ENCODE assay signal across 26 cellular contexts in the genomic region with DNA sequence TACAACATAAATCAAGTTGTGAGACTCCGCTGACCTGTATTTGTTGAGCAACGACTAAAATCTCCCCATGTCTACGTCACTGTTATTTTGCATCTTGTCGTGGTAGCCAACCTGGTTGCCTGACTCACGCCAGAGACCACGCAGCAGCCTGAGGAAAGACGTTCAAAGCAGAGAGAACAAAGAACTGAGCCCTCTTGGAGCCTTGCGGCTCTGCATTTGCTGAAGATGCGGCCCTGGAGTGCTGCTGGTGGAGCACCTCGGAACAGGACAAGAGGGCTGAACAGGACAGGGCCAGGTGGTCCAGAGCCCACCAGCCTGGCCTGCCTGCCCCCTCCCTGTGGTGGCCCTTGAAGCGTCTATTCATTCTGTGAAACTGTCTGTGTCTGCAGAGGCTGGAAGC. TPM values are rescaled to one million over a fixed set of nuclear protein-coding genes. Genes with fewer than 3 reads are reported as not detected.
DNase-seq lines count a peak whose midpoint lies in the region; ATAC-seq, FAIRE-seq and TF ChIP-seq lines count a peak whose summit lies in the region.
"Had no signal": no experiment of that assay in that cellular context is flagged by ENCODE, and none has a peak within 500 bp of the region (broad histone marks: within the 10 kb centered on the region; RNA-seq: fewer than 3 reads in every experiment).

No MANE protein-coding gene starts in this region.

- no peaks in the 10 kb centered on the region for H3K9me1 ChIP-seq in K562 (ENCODE audit: control insufficient read depth, insufficient read depth, low read length)

- no TSS peak for BruUV-seq in K562 (replicated peaks; lab: Mats Ljungman, UMichigan)

- FAIRE-seq in K562 (lab: Jason Lieb, UNC): no peak
- FAIRE-seq: A204.1, G401.6, GM12891, GM19239 had no signal

- H3K4me1 Mint-ChIP-seq in neural crest cell: peaks cover 9% of the 10 kb centered on the region
- H3K4me1 Mint-ChIP-seq: IgD-negative memory B cell had no signal

- H2AFZ ChIP-seq in K562 (ENCODE audit: low read depth, low read length): no peak overlapping the region

- POLR2A ChIA-PET in K562 (lab: Yijun Ruan, JAX): no interaction called here

- TF ChIP-seq EP300 in K562 (IDR thresholded peaks at IDR 0.05; ENCODE audit: low read length): no peak

- no peaks in the 10 kb centered on the region for H3K79me2 ChIP-seq in K562 (ENCODE audit: control insufficient read depth, insufficient read depth, low read length)

- H3K27me3 Mint-ChIP-seq in neural crest cell (ENCODE audit: low read depth): peaks cover 2% of the 10 kb centered on the region

- ATAC-seq in K562: peak; percentile 51

- H3K9me3 ChIP-seq in BLaER1 treated with 17β-estradiol and CSF1 and Interleukin-3, amounts not matched to agents 10 nM and 100 nM (replicated peaks in 1 of 11): peaks cover 0 to 13% (median 6%) of the 10 kb centered on the region in 11 experiments; a peak in 9 of 22 replicates
- H3K9me3 ChIP-seq in K562 (replicated peaks; ENCODE audit: control insufficient read depth, insufficient read depth, low read depth, low read length) (no peaks in the 10 kb centered on the region), HAP-1 (no peaks in the 10 kb centered on the region)
- H3K9me3 ChIP-seq: BE2C had no signal

- intact Hi-C loops in K562 (cut with micrococcal nuclease): no loop called here

- H3K4me3 ChIP-seq in BLaER1 treated with 17β-estradiol and CSF1 and Interleukin-3, amounts not matched to agents 10 nM and 100 nM: no peak overlapping the region
- H3K4me3 ChIP-seq in K562 (no peak overlapping the region), HAP-1 (no peak overlapping the region)

- 15% methylated on average over 9 of the region's 11 CpGs for WGBS in K562 (ENCODE audit: insufficient coverage, low coverage, missing lambda C conversion rate)

- no peaks in the 10 kb centered on the region for H3K36me3 ChIP-seq in BLaER1 treated with 17β-estradiol and CSF1 and Interleukin-3, amounts not matched to agents 10 nM and 100 nM
- no peaks in the 10 kb centered on the region for H3K36me3 ChIP-seq in K562 (ENCODE audit: control insufficient read depth, insufficient read depth, low read length)
- no peaks in the 10 kb centered on the region for H3K36me3 ChIP-seq in HAP-1 (replicated peaks)
- H3K36me3 ChIP-seq: BE2C had no signal

- peak overlapping the region in 2 of 11 experiments; percentile 6 to 23; a peak in 2 of 22 replicates for H3K9ac ChIP-seq in BLaER1 treated with 17β-estradiol and CSF1 and Interleukin-3, amounts not matched to agents 10 nM and 100 nM
- no peak overlapping the region for H3K9ac ChIP-seq in K562 (ENCODE audit: insufficient read depth in 1 of 2, low read depth in 2 of 2, low read length in 2 of 2)

- TF ChIP-seq CTCF in K562 (IDR thresholded peaks at IDR 0.05 in 2 of 3, conservative IDR thresholded peaks at IDR 0.05 in 1 of 3; ENCODE audit: insufficient read depth in 2 of 3, low read depth in 1 of 3, low read length in 3 of 3) (no peak), neural crest cell (conservative IDR thresholded peaks at IDR 0.05) (no peak)

- no peak for TF ChIP-seq RAD21 in K562 (CRISPR knock-in tag; conservative IDR thresholded peaks at IDR 0.05 in 1 of 2, IDR thresholded peaks at IDR 0.05 in 1 of 2)

- in situ Hi-C loops in K562 (cut with MboI): no loop called here
- in situ Hi-C loops in HAP-1 (cut with MboI; ENCODE audit: low sequenced_read_pairs): no loop called here

- peaks cover 42 to 61% (median 57%) of the 10 kb centered on the region in 10 experiments for H3K4me1 ChIP-seq in BLaER1 treated with 17β-estradiol and CSF1 and Interleukin-3, amounts not matched to agents 10 nM and 100 nM
- H3K4me1 ChIP-seq in K562 (replicated peaks in 1 of 2; ENCODE audit: control insufficient read depth in 2 of 2, insufficient read depth in 2 of 2, low read length in 2 of 2) (peaks cover 0 to 7% of the 10 kb centered on the region in 2 experiments; a peak in 2 of 5 replicates), HAP-1 (no peaks in the 10 kb centered on the region)
- H3K4me1 ChIP-seq: BE2C had no signal

- H3K36me3 Mint-ChIP-seq in neural crest cell (ENCODE audit: low read depth): no peaks in the 10 kb centered on the region
- H3K36me3 Mint-ChIP-seq: CD4-positive, alpha-beta memory T cell had no signal

- peak overlapping the region; percentile 31 for H3K27ac Mint-ChIP-seq in neural crest cell (ENCODE audit: unreplicated experiment)
- H3K27ac Mint-ChIP-seq: CD4-positive, alpha-beta memory T cell; H9; IgD-negative memory B cell had no signal

- H3K9me3 Mint-ChIP-seq in neural crest cell: peaks cover 4% of the 10 kb centered on the region

- no peak for TF ChIP-seq POLR2A in K562 (conservative IDR thresholded peaks at IDR 0.05)

- peak overlapping the region in 2 of 11 experiments; percentile 13 to 25; a peak in 1 of 22 replicates for H3K27ac ChIP-seq in BLaER1 treated with 17β-estradiol and CSF1 and Interleukin-3, amounts not matched to agents 10 nM and 100 nM
- no peak overlapping the region for H3K27ac ChIP-seq in K562 (ENCODE audit: extremely low read depth, low read depth, low read length)
- H3K27ac ChIP-seq: HL-60 had no signal

- no peak overlapping the region for H3K4me3 Mint-ChIP-seq in neural crest cell
- H3K4me3 Mint-ChIP-seq: CD14-positive monocyte; CD4-positive, alpha-beta memory T cell; H9; IgD-negative memory B cell had no signal

- 0 out of 22 replicates have a peak, but pooled peaks cover 0 to 16% (median 0%) of the 10 kb centered on the region in 11 experiments for H3K27me3 ChIP-seq in BLaER1 treated with 17β-estradiol and CSF1 and Interleukin-3, amounts not matched to agents 10 nM and 100 nM
- H3K27me3 ChIP-seq in K562 (ENCODE audit: control insufficient read depth in 2 of 2, insufficient read depth in 2 of 2, low read length in 2 of 2): peaks cover 2 to 18% of the 10 kb centered on the region in 2 experiments; a peak in 2 of 5 replicates
- no peaks in the 10 kb centered on the region for H3K27me3 ChIP-seq in HAP-1 (ENCODE audit: low read depth)
- H3K27me3 ChIP-seq: BE2C had no signal

- H3K4me2 ChIP-seq in BLaER1 treated with 17β-estradiol and CSF1 and Interleukin-3, amounts not matched to agents 10 nM and 100 nM: peak overlapping the region in 9 of 11 experiments; percentile 23 to 66 (median 49); a peak in 18 of 22 replicates
- no peak overlapping the region for H3K4me2 ChIP-seq in K562 (ENCODE audit: insufficient read depth, low read length)

- peak; percentile 37 for DNase-seq in ELF-1 (ENCODE audit: low read depth, low spot score)
- DNase-seq in K562 (ENCODE audit: extremely low read depth in 1 of 4, low spot score in 3 of 4): no peak
- no peak for DNase-seq in neural crest cell (ENCODE audit: low read depth, low spot score)
- no peak for DNase-seq in HAP-1 (ENCODE audit: low spot score in 2 of 2)
- DNase-seq in activated T-cell treated with anti-CD3 and anti-CD28 coated beads for 4 hours: no peak
- no peak for DNase-seq in germinal center (ENCODE audit: low spot score)
- DNase-seq in occipital lobe (lab: John Stamatoyannopoulos, UW): no peak
- DNase-seq: ACHN; BE2C; Calu3; CD4-positive, alpha-beta memory T cell; DMS79 treated with DMSO at 0.1 percent for 48 hours; EL; GOT3; H9; Kasumi-1; KG1 had no signal

- CTCF ChIA-PET in K562 (lab: Yijun Ruan, JAX; ENCODE audit: low intra/inter-chr PET ratio): no interaction called here

- no peaks in the 10 kb centered on the region for H4K20me1 ChIP-seq in BLaER1 treated with 17β-estradiol and CSF1 and Interleukin-3, amounts not matched to agents 10 nM and 100 nM
- H4K20me1 ChIP-seq in K562 (replicated peaks; ENCODE audit: control insufficient read depth, insufficient read depth, low read length): no peaks in the 10 kb centered on the region

TF ChIP-seq in K562, 482 proteins besides CTCF, POLR2A, EP300 and RAD21:
- TF ChIP-seq NFIC (IDR thresholded peaks at IDR 0.05) (no peak), CREM (IDR thresholded peaks at IDR 0.05; ENCODE audit: low read depth) (no peak), PTRF (tag; IDR thresholded peaks at IDR 0.05) (no peak), POLR3G (IDR thresholded peaks at IDR 0.05; ENCODE audit: extremely low read depth, insufficient read length, insufficient replicate concordance) (no peak), ZNF253 (CRISPR knock-in tag; conservative IDR thresholded peaks at IDR 0.05) (no peak)
- TF ChIP-seq, protein P1, sequence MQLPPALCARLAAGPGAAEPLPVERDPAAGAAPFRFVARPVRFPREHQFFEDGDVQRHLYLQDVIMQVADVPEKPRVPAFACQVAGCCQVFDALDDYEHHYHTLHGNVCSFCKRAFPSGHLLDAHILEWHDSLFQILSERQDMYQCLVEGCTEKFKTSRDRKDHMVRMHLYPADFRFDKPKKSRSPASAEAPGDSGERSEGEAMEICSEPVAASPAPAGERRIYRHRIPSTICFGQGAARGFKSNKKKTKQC (CRISPR knock-in tag; IDR thresholded peaks at IDR 0.05): no peak
- TF ChIP-seq, protein P2, sequence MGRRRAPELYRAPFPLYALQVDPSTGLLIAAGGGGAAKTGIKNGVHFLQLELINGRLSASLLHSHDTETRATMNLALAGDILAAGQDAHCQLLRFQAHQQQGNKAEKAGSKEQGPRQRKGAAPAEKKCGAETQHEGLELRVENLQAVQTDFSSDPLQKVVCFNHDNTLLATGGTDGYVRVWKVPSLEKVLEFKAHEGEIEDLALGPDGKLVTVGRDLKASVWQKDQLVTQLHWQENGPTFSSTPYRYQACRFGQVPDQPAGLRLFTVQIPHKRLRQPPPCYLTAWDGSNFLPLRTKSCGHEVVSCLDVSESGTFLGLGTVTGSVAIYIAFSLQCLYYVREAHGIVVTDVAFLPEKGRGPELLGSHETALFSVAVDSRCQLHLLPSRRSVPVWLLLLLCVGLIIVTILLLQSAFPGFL (CRISPR knock-in tag; IDR thresholded peaks at IDR 0.05): no peak

RNA-seq across cellular contexts. Expression of a gene that starts 21.4 kb away (rescaled TPM):
- total RNA-seq in K562 (2011; cell fraction: chromatin; rRNA removed; ENCODE audit: low replicate concordance): not detected in 2 replicates
- total RNA-seq in K562 (2011; cell fraction: nucleolus; rRNA removed): not detected in 2 replicates
- total RNA-seq in K562 (2011; cell fraction: nucleoplasm; rRNA removed): not detected in 2 replicates
- total RNA-seq in K562 (2014; rRNA removed): not detected in 2 replicates
- not detected in 2 replicates for total RNA-seq in K562 (2014; rRNA removed; fragmentation: Illumina TruSeq; extraction: Trizol)
- not detected in 2 replicates for total RNA-seq in K562 (2015; rRNA removed; fragmentation: Illumina TruSeq; extraction: Trizol)
- total RNA-seq in K562 (2021): not detected in 2 replicates
- polyA plus RNA-seq in K562 (2011; rRNA removed): not detected in 2 replicates
- not detected in 2 replicates for polyA plus RNA-seq in K562 (2011; cell fraction: cytosol; rRNA removed)
- polyA plus RNA-seq in K562 (2011; cell fraction: nucleus; rRNA removed): not detected in 2 replicates
- not detected in 2 replicates for polyA plus RNA-seq in K562 (2012)
- not detected in 2 replicates for polyA plus RNA-seq in K562 (2014; fragmentation: Illumina TruSeq; extraction: Trizol)
- polyA plus RNA-seq in K562 (2014; fragmentation: Nextera tagmentation; extraction: Ambion mirVana): not detected
- polyA plus RNA-seq in K562 (2014; rRNA removed): not detected in 2 replicates
- polyA minus RNA-seq in K562 (2011; rRNA and poly(A)+ RNA removed): not detected in 2 replicates
- polyA minus RNA-seq in K562 (2011; cell fraction: cytosol; rRNA and poly(A)+ RNA removed): not detected in 2 replicates
- polyA minus RNA-seq in K562 (2011; cell fraction: nucleus; rRNA and poly(A)+ RNA removed): not detected in 2 replicates
- total RNA-seq in neural crest cell: 0.36 and 0.51 TPM in 2 replicates
- not detected for total RNA-seq in occipital lobe
- total RNA-seq: CD4-positive, alpha-beta memory T cell; H9; HT1080 had no signal
- polyA plus RNA-seq: CD14-positive monocyte; CD4-positive, alpha-beta memory T cell; IgD-negative memory B cell had no signal
